ENCODE assay signal across 22 cellular contexts in genomic region chr5:165224366-165224765, GRCh38.
DNase-seq lines count a peak whose midpoint lies in the region; ATAC-seq and TF ChIP-seq lines count a peak whose summit lies in the region.
"Had no signal": no experiment of that assay in that cellular context is flagged by ENCODE, and none has a peak within 500 bp of the region (broad histone marks: within the 10 kb centered on the region; RNA-seq: fewer than 3 reads in every experiment).

No MANE protein-coding gene starts in this region.

- POLR2A ChIA-PET in SK-N-SH (lab: Yijun Ruan, JAX), result no interaction called here

- no peaks in the 10 kb centered on the region for H3F3A ChIP-seq in SK-N-SH (replicated peaks; ENCODE audit: insufficient read depth)
- peaks cover 3% of the 10 kb centered on the region for H3F3A ChIP-seq in smooth muscle cell (ENCODE audit: low read depth)

- CTCF ChIA-PET in SK-N-SH (lab: Yijun Ruan, JAX), result no interaction called here

- TF ChIP-seq EP300 in SK-N-SH (IDR thresholded peaks at IDR 0.05; ENCODE audit: borderline replicate concordance in 1 of 2, low read depth in 1 of 2, low read length in 1 of 2), result no peak

- ATAC-seq in SK-N-SH treated with all-trans-retinoic acid at 6 μM for 48 hours, result no peak
- no peak for ATAC-seq in HG03460 (IDR thresholded peaks at IDR 0.05; ENCODE audit: unreplicated experiment)
- ATAC-seq: HCT116 had no signal

- H3K79me2 ChIP-seq in SK-N-SH (ENCODE audit: insufficient read depth), result no peaks in the 10 kb centered on the region
- H3K79me2 ChIP-seq in hepatocyte, result no peaks in the 10 kb centered on the region
- H3K79me2 ChIP-seq in smooth muscle cell (ENCODE audit: low read depth), result no peaks in the 10 kb centered on the region

- H3K4me1 ChIP-seq in SK-N-SH (ENCODE audit: control insufficient read depth in 1 of 2, insufficient read depth in 2 of 2, low read depth in 1 of 2, low read length in 1 of 2), result no peaks in the 10 kb centered on the region
- peaks cover 3% of the 10 kb centered on the region for H3K4me1 ChIP-seq in hepatocyte (ENCODE audit: insufficient read depth)
- peaks cover 4% of the 10 kb centered on the region for H3K4me1 ChIP-seq in smooth muscle cell (ENCODE audit: low read depth)

- no peak overlapping the region for H3K4me3 ChIP-seq in SK-N-SH (ENCODE audit: low read depth in 2 of 2, low read length in 1 of 2)
- H3K4me3 ChIP-seq in hepatocyte, result no peak overlapping the region
- no peak overlapping the region for H3K4me3 ChIP-seq in smooth muscle cell
- H3K4me3 ChIP-seq: BLaER1 treated with 17β-estradiol and CSF1 and Interleukin-3, amounts not matched to agents 10 nM and 100 nM; GM23248 had no signal

- H3K9ac ChIP-seq in SK-N-SH, result no peak overlapping the region
- H3K9ac ChIP-seq in smooth muscle cell (ENCODE audit: low read depth), result no peak overlapping the region
- H3K9ac ChIP-seq: BLaER1 treated with 17β-estradiol and CSF1 and Interleukin-3, amounts not matched to agents 10 nM and 100 nM; GM23248 had no signal

- no peak overlapping the region for H3K4me2 ChIP-seq in SK-N-SH
- H3K4me2 ChIP-seq in hepatocyte, result peak overlapping the region; percentile 7
- H3K4me2 ChIP-seq in smooth muscle cell, result peak overlapping the region; percentile 57
- H3K4me2 ChIP-seq: BLaER1 treated with 17β-estradiol and CSF1 and Interleukin-3, amounts not matched to agents 10 nM and 100 nM had no signal

- H4K20me1 ChIP-seq in SK-N-SH (ENCODE audit: insufficient read depth) (no peaks in the 10 kb centered on the region), hepatocyte (ENCODE audit: insufficient read depth, poor library complexity, severe bottlenecking) (no peaks in the 10 kb centered on the region), smooth muscle cell (ENCODE audit: low read depth) (no peaks in the 10 kb centered on the region)
- H4K20me1 ChIP-seq: BLaER1 treated with 17β-estradiol and CSF1 and Interleukin-3, amounts not matched to agents 10 nM and 100 nM had no signal

- DNase-seq in SK-N-SH (no peak), amniotic epithelial cell (ENCODE audit: low read depth) (peak; percentile 14), hepatocyte (ENCODE audit: low spot score) (no peak), smooth muscle cell (lab: John Stamatoyannopoulos, UW; ENCODE audit: unreplicated experiment) (no peak), mesenteric fat pad (ENCODE audit: low spot score) (no peak), nucleus accumbens (lab: John Stamatoyannopoulos, UW) (no peak)
- DNase-seq: ACHN; AML-193; BE2C; Calu3; CD4-positive, alpha-beta memory T cell; COR-L47; DMS53; DMS79 treated with DMSO at 0.1 percent for 48 hours; GF-D8; GM23248; H9 had no signal

- TF ChIP-seq CTCF in SK-N-SH (IDR thresholded peaks at IDR 0.05) (no peak), hepatocyte (IDR thresholded peaks at IDR 0.05; ENCODE audit: poor library complexity) (no peak), smooth muscle cell (IDR thresholded peaks at IDR 0.05; ENCODE audit: borderline replicate concordance, insufficient read depth, poor library complexity, severe bottlenecking) (no peak)

- H3K9me3 ChIP-seq in SK-N-SH (no peaks in the 10 kb centered on the region), hepatocyte (ENCODE audit: low read depth) (no peaks in the 10 kb centered on the region), smooth muscle cell (replicated peaks; ENCODE audit: low read depth) (no peaks in the 10 kb centered on the region)
- H3K9me3 ChIP-seq: BE2C; BLaER1 treated with 17β-estradiol and CSF1 and Interleukin-3, amounts not matched to agents 10 nM and 100 nM had no signal

- H3K36me3 ChIP-seq in SK-N-SH (replicated peaks in 1 of 2; ENCODE audit: control insufficient read depth in 1 of 2, insufficient read depth in 2 of 2, low read length in 1 of 2) (no peaks in the 10 kb centered on the region), hepatocyte (replicated peaks; ENCODE audit: insufficient read depth, low read depth) (no peaks in the 10 kb centered on the region), smooth muscle cell (ENCODE audit: low read depth) (no peaks in the 10 kb centered on the region)
- H3K36me3 ChIP-seq: BE2C; BLaER1 treated with 17β-estradiol and CSF1 and Interleukin-3, amounts not matched to agents 10 nM and 100 nM had no signal

- 13% methylated on average over 1 of the region's 1 CpG for WGBS in SK-N-SH (ENCODE audit: low lambda C conversion rate)
- 46% methylated on average over 1 of the region's 1 CpG for WGBS in hepatocyte (ENCODE audit: low lambda C conversion rate, missing lambda C conversion rate)
- WGBS in smooth muscle cell (ENCODE audit: low lambda C conversion rate), result 18% methylated on average over 1 of the region's 1 CpG

- H3K27ac ChIP-seq in SK-N-SH (ENCODE audit: low read depth in 2 of 2, low read length in 1 of 2) (no peak overlapping the region), hepatocyte (no peak overlapping the region), smooth muscle cell (ENCODE audit: low read depth) (peak overlapping the region; percentile 53)
- H3K27ac ChIP-seq: 22Rv1; BLaER1 treated with 17β-estradiol and CSF1 and Interleukin-3, amounts not matched to agents 10 nM and 100 nM; GM23248 had no signal

- no peak overlapping the region for H2AFZ ChIP-seq in SK-N-SH (ENCODE audit: low read depth)
- no peak overlapping the region for H2AFZ ChIP-seq in hepatocyte
- peak overlapping the region; percentile 10 for H2AFZ ChIP-seq in smooth muscle cell (ENCODE audit: low read depth)
- H2AFZ ChIP-seq: GM23248 had no signal

- no peak for TF ChIP-seq RAD21 in SK-N-SH (IDR thresholded peaks at IDR 0.05; ENCODE audit: low read length)

- H3K27me3 ChIP-seq in SK-N-SH (ENCODE audit: insufficient read depth) (no peaks in the 10 kb centered on the region), hepatocyte (no peaks in the 10 kb centered on the region), smooth muscle cell (ENCODE audit: low read depth) (no peaks in the 10 kb centered on the region)
- H3K27me3 ChIP-seq: BE2C; BLaER1 treated with 17β-estradiol and CSF1 and Interleukin-3, amounts not matched to agents 10 nM and 100 nM had no signal

- H3K9me2 ChIP-seq in SK-N-SH, result no peaks in the 10 kb centered on the region
- H3K9me2 ChIP-seq in hepatocyte (replicated peaks; ENCODE audit: insufficient read depth), result no peaks in the 10 kb centered on the region

TF ChIP-seq in SK-N-SH treated with all-trans-retinoic acid at 6 μM for 48 hours, 23 proteins besides CTCF, POLR2A, EP300 and RAD21 (continues in another document):
- TF ChIP-seq, protein P1, sequence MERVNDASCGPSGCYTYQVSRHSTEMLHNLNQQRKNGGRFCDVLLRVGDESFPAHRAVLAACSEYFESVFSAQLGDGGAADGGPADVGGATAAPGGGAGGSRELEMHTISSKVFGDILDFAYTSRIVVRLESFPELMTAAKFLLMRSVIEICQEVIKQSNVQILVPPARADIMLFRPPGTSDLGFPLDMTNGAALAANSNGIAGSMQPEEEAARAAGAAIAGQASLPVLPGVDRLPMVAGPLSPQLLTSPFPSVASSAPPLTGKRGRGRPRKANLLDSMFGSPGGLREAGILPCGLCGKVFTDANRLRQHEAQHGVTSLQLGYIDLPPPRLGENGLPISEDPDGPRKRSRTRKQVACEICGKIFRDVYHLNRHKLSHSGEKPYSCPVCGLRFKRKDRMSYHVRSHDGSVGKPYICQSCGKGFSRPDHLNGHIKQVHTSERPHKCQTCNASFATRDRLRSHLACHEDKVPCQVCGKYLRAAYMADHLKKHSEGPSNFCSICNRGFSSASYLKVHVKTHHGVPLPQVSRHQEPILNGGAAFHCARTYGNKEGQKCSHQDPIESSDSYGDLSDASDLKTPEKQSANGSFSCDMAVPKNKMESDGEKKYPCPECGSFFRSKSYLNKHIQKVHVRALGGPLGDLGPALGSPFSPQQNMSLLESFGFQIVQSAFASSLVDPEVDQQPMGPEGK (CRISPR knock-in tag; IDR thresholded peaks at IDR 0.05; ENCODE audit: borderline replicate concordance), result no peak
- no peak for TF ChIP-seq RARB (CRISPR knock-in tag; IDR thresholded peaks at IDR 0.05)
- TF ChIP-seq TOX (CRISPR knock-in tag; IDR thresholded peaks at IDR 0.05; ENCODE audit: borderline replicate concordance), result no peak
- TF ChIP-seq SNAI2 (CRISPR knock-in tag; IDR thresholded peaks at IDR 0.05), result peak; percentile 30; the same call in 1 of the 2 replicates
- no peak for TF ChIP-seq CSDC2 (CRISPR knock-in tag; IDR thresholded peaks at IDR 0.05)
- TF ChIP-seq ZNF8 (CRISPR knock-in tag; IDR thresholded peaks at IDR 0.05), result no peak

TF ChIP-seq in SK-N-SH, 30 proteins besides CTCF, POLR2A, EP300 and RAD21:
- TF ChIP-seq RXRA (IDR thresholded peaks at IDR 0.05; ENCODE audit: borderline replicate concordance, low read depth), result no peak
- TF ChIP-seq GABPA (IDR thresholded peaks at IDR 0.05; ENCODE audit: low read depth), result no peak
